ENCODE assay signal across 24 cellular contexts in the genomic region with DNA sequence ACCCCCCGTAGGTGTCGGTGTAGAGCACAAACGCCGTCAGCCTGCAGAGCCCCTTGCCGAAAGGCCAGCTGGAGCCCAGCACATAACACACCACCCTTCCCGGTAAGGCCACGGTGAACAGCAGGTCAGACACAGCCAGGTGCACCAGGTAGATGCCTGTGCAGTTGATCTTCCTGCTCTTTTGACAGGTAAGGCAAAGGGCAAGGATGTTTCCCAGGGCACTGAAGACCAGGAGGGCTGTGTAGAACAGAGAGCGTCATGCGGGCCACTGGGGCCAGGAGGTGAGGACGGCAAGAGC.
"Had no signal": no experiment of that assay in that cellular context is flagged by ENCODE, and none has a peak within 500 bp of the region (broad histone marks: within the 10 kb centered on the region; RNA-seq: fewer than 3 reads in every experiment).

No MANE protein-coding gene starts in this region.

- H3K27ac ChIP-seq: HL-60, KMS-11, SJSA1, SK-N-MC had no signal

- H3K9ac ChIP-seq: KMS-11 had no signal

- DNase-seq: Kasumi-1, MM.1S, NCI-H1048, NCI-H1105, NCI-H1417, NCI-H1436 treated with DMSO at 0.1 percent for 48 hours, NCI-H1694, NCI-H187 treated with DMSO at 0.1 percent for 48 hours, NCI-H2029 treated with DMSO at 0.1 percent for 48 hours, NCI-H2171 treated with DMSO at 0.1 percent for 48 hours, NCI-H345, NCI-H446 treated with DMSO at 0.1 percent for 48 hours, NCI-H524, NCI-H526 treated with DMSO at 0.1 percent for 48 hours, NCI-H774, Right ventricle myocardium superior, RPMI8226, SIG-M5 had no signal

- H3K36me3 ChIP-seq: SJSA1 had no signal

- ATAC-seq: K562 had no signal

- H3K4me3 Mint-ChIP-seq: IgD-negative memory B cell had no signal

- H3K4me1 ChIP-seq: SJSA1 had no signal

- H3K4me3 ChIP-seq: K562, SJSA1, SK-N-MC had no signal
